ENCODE assay signal across 18 cellular contexts in the genomic region with DNA sequence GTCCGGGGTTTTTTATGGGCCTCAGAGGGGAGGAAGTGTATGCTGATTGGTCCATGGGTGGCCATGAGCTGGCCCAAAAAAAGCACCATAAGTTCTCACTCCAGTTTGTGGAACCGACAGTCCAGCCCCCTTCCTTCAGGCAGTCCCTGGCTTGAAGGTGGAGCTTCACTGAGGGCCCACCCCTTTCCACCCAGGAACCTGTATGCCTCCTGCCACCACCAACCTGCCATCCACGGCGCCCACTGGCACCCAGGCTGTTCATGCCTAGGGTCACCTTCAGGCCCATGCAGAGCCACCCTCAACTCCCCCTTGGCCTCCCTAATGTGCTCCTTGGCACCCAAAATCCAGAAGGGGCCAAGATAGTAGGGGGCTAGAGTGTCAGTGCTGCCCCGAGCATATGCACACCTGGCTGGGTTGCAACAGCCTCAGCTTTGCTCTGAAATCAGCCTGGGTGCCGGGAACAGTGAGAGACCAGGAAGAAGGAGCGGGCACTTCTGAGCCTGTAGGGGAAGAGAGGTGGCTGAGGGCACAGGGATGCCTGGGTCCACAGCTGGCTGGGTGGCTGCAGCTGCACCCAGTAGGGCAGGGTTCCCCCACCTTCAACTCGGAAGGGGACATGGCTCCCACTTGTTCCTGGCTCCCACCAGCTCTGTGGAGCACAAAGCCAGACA.
"Had no signal": no experiment of that assay in that cellular context is flagged by ENCODE, and none has a peak within 500 bp of the region (broad histone marks: within the 10 kb centered on the region; RNA-seq: fewer than 3 reads in every experiment).

No MANE protein-coding gene starts in this region.

- H3K36me3 ChIP-seq: colonic mucosa, esophagus squamous epithelium, lower lobe of right lung, ovary, sigmoid colon, suprapubic skin, thyroid gland, vagina had no signal

- H3K4me3 ChIP-seq: colonic mucosa, esophagus squamous epithelium, lower lobe of right lung, ovary, sigmoid colon, skin epidermis, suprapubic skin, thyroid gland, vagina had no signal

- H3K9me3 ChIP-seq: colonic mucosa, esophagus squamous epithelium, lower lobe of right lung, ovary, sigmoid colon, suprapubic skin, thyroid gland, vagina had no signal

- H3K4me1 ChIP-seq: colonic mucosa, esophagus squamous epithelium, lower lobe of right lung, sigmoid colon, suprapubic skin, vagina had no signal

- DNase-seq: colonic mucosa; dermis blood vessel endothelial cell; esophagus squamous epithelium; foreskin fibroblast; hippocampal formation; lower lobe of right lung; natural killer cell; nucleus accumbens; ovary; sigmoid colon; stimulated activated CD4-positive, alpha-beta T cell treated with anti-CD3 and anti-CD28 coated beads, Interleukin-2, amount 100 ng/mL, for 24 hours; stimulated activated CD4-positive, alpha-beta T cell treated with anti-CD3 and anti-CD28 coated beads, Interleukin-4, amount 100 ng/mL, for 4 hours; stimulated activated naive CD8-positive, alpha-beta T cell treated with anti-CD3 and anti-CD28 coated beads, Interleukin-15, Interleukin-2, amounts not matched to agents 100 U/mL and 50 U/mL, for 24 hours; thyroid gland had no signal

- FAIRE-seq: islet of Langerhans had no signal

- H3K27me3 ChIP-seq: colonic mucosa, esophagus squamous epithelium, ovary, sigmoid colon, suprapubic skin, thyroid gland, vagina had no signal

- H3K27ac ChIP-seq: colonic mucosa, esophagus squamous epithelium, lower lobe of right lung, ovary, sigmoid colon, skin epidermis, suprapubic skin, thyroid gland, vagina had no signal
